4 cellular contexts compared by ENCODE assay signal in genomic region chr16:3166505-3166886, GRCh38. TPM values are rescaled to one million over a fixed set of nuclear protein-coding genes. Genes with fewer than 3 reads are reported as not detected.
"Had no signal": no experiment of that assay in that cellular context is flagged by ENCODE, and none has a peak within 500 bp of the region (broad histone marks: within the 10 kb centered on the region; RNA-seq: fewer than 3 reads in every experiment).

No MANE protein-coding gene starts in this region.

- H3K27ac Mint-ChIP-seq: GM23338, H9 had no signal

- ATAC-seq: GM23338 had no signal

- H3K4me3 ChIP-seq: GM23338 had no signal

- H3K4me3 Mint-ChIP-seq: GM23338, H9 had no signal

- H3K9me3 Mint-ChIP-seq: H9 had no signal

RNA-seq across cellular contexts. Expression of gene OR1F1, which starts 21.5 kb away (rescaled TPM):
- total RNA-seq: H9, HT-29, IMR-90 had no signal
